Comparison of ENCODE assay signal across 8 cellular contexts in genomic region chr14:97077253-97077653, GRCh38.
DNase-seq lines count a peak whose midpoint lies in the region; ATAC-seq and TF ChIP-seq lines count a peak whose summit lies in the region.

No MANE protein-coding gene starts in this region.

- no peak for TF ChIP-seq RAD21 in HCT116 (IDR thresholded peaks at IDR 0.05; ENCODE audit: low read depth)

- no peak overlapping the region for H3K4me3 ChIP-seq in GM12865 (ENCODE audit: low read depth, low read length)
- H3K4me3 ChIP-seq in HCT116 (replicated peaks in 1 of 2; ENCODE audit: low read depth in 1 of 2, low read length in 2 of 2), result peak overlapping the region in 1 of 2 experiments; percentile 16; a peak in 2 of 4 replicates
- no peak overlapping the region for H3K4me3 ChIP-seq in PC-9
- H3K4me3 ChIP-seq in epithelial cell of proximal tubule (ENCODE audit: low read depth, low read length), result no peak overlapping the region
- no peak overlapping the region for H3K4me3 ChIP-seq in gastrocnemius medialis

- ATAC-seq in HCT116 (peak; percentile 88), gastrocnemius medialis (peak in 1 of 2 donors; percentile 30)

- H3K4me1 ChIP-seq in HCT116 (ENCODE audit: control insufficient read depth in 1 of 2, insufficient read depth in 2 of 2, low read length in 2 of 2) (peaks cover 14 to 25% of the 10 kb centered on the region in 2 experiments), PC-9 (replicated peaks; ENCODE audit: insufficient read depth) (no peaks in the 10 kb centered on the region; the same call in 1 of the 2 replicates), gastrocnemius medialis (no peaks in the 10 kb centered on the region)

- no peak overlapping the region for H3K4me3 Mint-ChIP-seq in activated naive CD4-positive, alpha-beta T cell treated with anti-CD3 and anti-CD28 coated beads, Interleukin-2, amount 10 ng/mL, durations not matched to agents 7 days and 5 days

- peaks cover 9% of the 10 kb centered on the region for H3K4me1 Mint-ChIP-seq in activated naive CD4-positive, alpha-beta T cell treated with anti-CD3 and anti-CD28 coated beads, Interleukin-2, amount 10 ng/mL, durations not matched to agents 7 days and 5 days

- CTCF ChIA-PET in HCT116 (lab: Charles Lee), result no interaction called here
- CTCF ChIA-PET in PC-9 (lab: Charles Lee), result no interaction called here
- CTCF ChIA-PET in activated naive CD4-positive, alpha-beta T cell treated with anti-CD3 and anti-CD28 coated beads, Interleukin-2, amount 10 ng/mL, durations not matched to agents 7 days and 5 days (lab: Charles Lee), result no interaction called here

- TF ChIP-seq CTCF in GM12865 (IDR thresholded peaks at IDR 0.05; ENCODE audit: insufficient read depth, low read depth, low read length, missing control alignments) (no peak), HCT116 (IDR thresholded peaks at IDR 0.05 in 2 of 3, conservative IDR thresholded peaks at IDR 0.05 in 1 of 3; ENCODE audit: borderline replicate concordance in 1 of 3, insufficient read depth in 1 of 3, low read depth in 2 of 3, low read length in 2 of 3) (no peak), PC-9 (conservative IDR thresholded peaks at IDR 0.05) (no peak), epithelial cell of proximal tubule (conservative IDR thresholded peaks at IDR 0.05; ENCODE audit: low read depth, low read length) (no peak), gastrocnemius medialis (IDR thresholded peaks at IDR 0.05 in 4 of 5, conservative IDR thresholded peaks at IDR 0.05 in 1 of 5) (no peak)

- no peaks in the 10 kb centered on the region for H3F3A ChIP-seq in PC-9 (ENCODE audit: insufficient read depth, low read depth)

- H3K36me3 ChIP-seq in HCT116 (ENCODE audit: control insufficient read depth in 1 of 2, insufficient read depth in 2 of 2, low read length in 2 of 2) (no peaks in the 10 kb centered on the region), PC-9 (ENCODE audit: low read depth) (no peaks in the 10 kb centered on the region), gastrocnemius medialis (no peaks in the 10 kb centered on the region)

- POLR2A ChIA-PET in HCT116 (lab: Charles Lee), result interaction anchor here (1.3 kb wide), 1 partner anchor 30 kb away, joined by 5 read pairs; no protein-coding TSS in a partner anchor
- POLR2A ChIA-PET in PC-9 (lab: Charles Lee; ENCODE audit: unreplicated experiment), result no interaction called here

- DNase-seq in GM12865 (ENCODE audit: low read depth) (peak; percentile 78), HCT116 (ENCODE audit: low read depth, low spot score) (peak; percentile 61), PC-9 (peak; percentile 5 to 35), epithelial cell of proximal tubule (ENCODE audit: low read depth) (peak; percentile 23), gastrocnemius medialis (peak; percentile 18 to 40), dermis blood vessel endothelial cell (no peak), dedifferentiated amniotic fluid mesenchymal stem cell (ENCODE audit: extremely low spot score) (no peak)
- no peak for DNase-seq in activated naive CD4-positive, alpha-beta T cell treated with anti-CD3 and anti-CD28 coated beads, Interleukin-2, amount 10 ng/mL, durations not matched to agents 7 days and 5 days

- H4K20me1 ChIP-seq in HCT116 (ENCODE audit: insufficient read depth), result no peaks in the 10 kb centered on the region
- no peaks in the 10 kb centered on the region for H4K20me1 ChIP-seq in PC-9 (ENCODE audit: insufficient read depth)

- in situ Hi-C loops in gastrocnemius medialis (cut with MboI; ENCODE audit: low sequenced_read_pairs in 4 of 4), result no loop called here

- TF ChIP-seq POLR2A in HCT116 (IDR thresholded peaks at IDR 0.05; ENCODE audit: borderline replicate concordance, extremely low read depth, insufficient read depth, insufficient read length) (no peak), gastrocnemius medialis (IDR thresholded peaks at IDR 0.05) (no peak)

- H3K9me2 ChIP-seq in HCT116 (ENCODE audit: insufficient read depth), result no peaks in the 10 kb centered on the region
- H3K9me2 ChIP-seq in PC-9 (ENCODE audit: insufficient read depth), result no peaks in the 10 kb centered on the region

- BruUV-seq in HCT116 (replicated peaks; lab: Mats Ljungman, UMichigan), result no TSS peak
- BruUV-seq in PC-9 (replicated peaks; lab: Mats Ljungman, UMichigan), result no TSS peak

- H3K9me3 ChIP-seq in HCT116 (ENCODE audit: control insufficient read depth in 1 of 2, insufficient read depth in 1 of 2, low read depth in 1 of 2, low read length in 2 of 2), result no peaks in the 10 kb centered on the region
- no peaks in the 10 kb centered on the region for H3K9me3 ChIP-seq in PC-9 (ENCODE audit: insufficient read depth, low read depth)
- H3K9me3 ChIP-seq in gastrocnemius medialis, result no peaks in the 10 kb centered on the region

- H3K9me3 Mint-ChIP-seq in activated naive CD4-positive, alpha-beta T cell treated with anti-CD3 and anti-CD28 coated beads, Interleukin-2, amount 10 ng/mL, durations not matched to agents 7 days and 5 days, result no peaks in the 10 kb centered on the region

- H3K27ac Mint-ChIP-seq in activated naive CD4-positive, alpha-beta T cell treated with anti-CD3 and anti-CD28 coated beads, Interleukin-2, amount 10 ng/mL, durations not matched to agents 7 days and 5 days, result no peak overlapping the region

- no peaks in the 10 kb centered on the region for H3K36me3 Mint-ChIP-seq in activated naive CD4-positive, alpha-beta T cell treated with anti-CD3 and anti-CD28 coated beads, Interleukin-2, amount 10 ng/mL, durations not matched to agents 7 days and 5 days

- H3K4me2 ChIP-seq in HCT116 (ENCODE audit: low read length), result peak overlapping the region; percentile 65
- H3K4me2 ChIP-seq in PC-9, result peak overlapping the region; percentile 19; the same call in 1 of the 2 replicates

- H3K27me3 Mint-ChIP-seq in activated naive CD4-positive, alpha-beta T cell treated with anti-CD3 and anti-CD28 coated beads, Interleukin-2, amount 10 ng/mL, durations not matched to agents 7 days and 5 days, result peaks cover 16% of the 10 kb centered on the region

- H3K27ac ChIP-seq in HCT116 (ENCODE audit: low read depth, low read length) (peak overlapping the region; percentile 12), PC-9 (no peak overlapping the region; the same call in 1 of the 2 replicates), gastrocnemius medialis (no peak overlapping the region)

- intact Hi-C loops in HCT116 (cut with micrococcal nuclease) (no loop called here), PC-9 (cut with micrococcal nuclease; ENCODE audit: unreplicated experiment) (no loop called here), gastrocnemius medialis (cut with DNase I; ENCODE audit: low total_unique reads) (no loop called here)

- H2AFZ ChIP-seq in HCT116 (ENCODE audit: low read depth, low read length, poor library complexity, severe bottlenecking) (peak overlapping the region; percentile 72), PC-9 (no peak overlapping the region)

- H3K79me2 ChIP-seq in HCT116 (ENCODE audit: insufficient read depth, low read length), result no peaks in the 10 kb centered on the region
- H3K79me2 ChIP-seq in PC-9 (ENCODE audit: low read depth), result no peaks in the 10 kb centered on the region

- RAD21 ChIA-PET in HCT116 (lab: Charles Lee; ENCODE audit: low non-redundant PET in 1 of 2, low total read pairs in 2 of 2, uncharacterized antibody in 2 of 2, unreplicated experiment in 2 of 2), result no interaction called here

- peak overlapping the region; percentile 43 for H3K9ac ChIP-seq in HCT116 (ENCODE audit: low read length)

- H3K27me3 ChIP-seq in HCT116 (ENCODE audit: insufficient read depth, low read length) (no peaks in the 10 kb centered on the region), PC-9 (ENCODE audit: insufficient read depth, low read depth) (no peaks in the 10 kb centered on the region), gastrocnemius medialis (no peaks in the 10 kb centered on the region)

TF ChIP-seq in HCT116, 20 proteins besides CTCF, POLR2A, EP300 and RAD21 (continues in another document):
- TF ChIP-seq POLR2AphosphoS5 (IDR thresholded peaks at IDR 0.05; ENCODE audit: low read depth, low read length) (peak; percentile 49), ZNF274 (IDR thresholded peaks at IDR 0.05; ENCODE audit: low read depth, low read length) (no peak), CBX3 (IDR thresholded peaks at IDR 0.05; ENCODE audit: low read depth) (no peak), FOSL1 (IDR thresholded peaks at IDR 0.05; ENCODE audit: low read depth) (peak; percentile 55), SIN3A (IDR thresholded peaks at IDR 0.05; ENCODE audit: low read depth) (no peak), EZH2phosphoT487 (IDR thresholded peaks at IDR 0.05; ENCODE audit: borderline replicate concordance) (no peak), EGR1 (IDR thresholded peaks at IDR 0.05; ENCODE audit: low read depth) (no peak), ZFX (IDR thresholded peaks at IDR 0.05) (no peak), SP1 (IDR thresholded peaks at IDR 0.05; ENCODE audit: low read depth) (peak; percentile 67), ZBTB33 (IDR thresholded peaks at IDR 0.05; ENCODE audit: extremely low read depth, insufficient replicate concordance, low read length) (no peak), TCF7L2 (IDR thresholded peaks at IDR 0.05; ENCODE audit: borderline replicate concordance, extremely low read depth, insufficient read depth, insufficient read length) (peak; percentile 87), EZH2 (IDR thresholded peaks at IDR 0.05) (no peak), JUND (IDR thresholded peaks at IDR 0.05) (peak; percentile 48), YY1 (IDR thresholded peaks at IDR 0.05; ENCODE audit: extremely low read depth, insufficient replicate concordance, low read depth, low read length) (no peak), CEBPB (IDR thresholded peaks at IDR 0.05; ENCODE audit: low read depth) (no peak), SRF (IDR thresholded peaks at IDR 0.05; ENCODE audit: low read depth) (no peak), ELF1 (IDR thresholded peaks at IDR 0.05; ENCODE audit: borderline replicate concordance, low read depth) (no peak)

Comparison
In these comparisons a context has a peak if more than half of its experiments do, and no peak if none do; other contexts are left out.
1. DNase-seq: peak in GM12865 (single experiment), HCT116 (single experiment), PC-9 (2 of 2), epithelial cell of proximal tubule (single experiment) and gastrocnemius medialis (2 of 2); none in dermis blood vessel endothelial cell (single experiment), dedifferentiated amniotic fluid mesenchymal stem cell (single experiment) and activated naive CD4-positive, alpha-beta T cell treated with anti-CD3 and anti-CD28 coated beads, Interleukin-2, amount 10 ng/mL, durations not matched to agents 7 days and 5 days (single experiment).